13 cellular contexts compared by ENCODE assay signal in genomic region chr9:114316605-114317230, GRCh38. TPM values are rescaled to one million over a fixed set of nuclear protein-coding genes. Genes with fewer than 3 reads are reported as not detected.
DNase-seq lines count a peak whose midpoint lies in the region; ATAC-seq, FAIRE-seq and TF ChIP-seq lines count a peak whose summit lies in the region.
"Had no signal": no experiment of that assay in that cellular context is flagged by ENCODE, and none has a peak within 500 bp of the region (broad histone marks: within the 10 kb centered on the region; RNA-seq: fewer than 3 reads in every experiment).

No MANE protein-coding gene starts in this region.

- no peak for ATAC-seq in HepG2
- no peak for ATAC-seq in RWPE2 (ENCODE audit: low read depth)
- ATAC-seq: GM12878 had no signal

- FAIRE-seq in HepG2 (lab: Jason Lieb, UNC) (no peak), kidney (lab: Jason Lieb, UNC) (no peak)
- FAIRE-seq: GM12878 had no signal

- H3K4me1 ChIP-seq in liver (ENCODE audit: control insufficient read depth in 4 of 4, insufficient read depth in 4 of 4, low read length in 3 of 4), result peaks cover 14 to 46% (median 27%) of the 10 kb centered on the region in 4 donors
- peaks cover 17% of the 10 kb centered on the region for H3K4me1 ChIP-seq in HepG2 (ENCODE audit: insufficient read depth, low read length)
- peaks cover 3% of the 10 kb centered on the region for H3K4me1 ChIP-seq in RWPE2 (ENCODE audit: insufficient read depth, poor library complexity, severe bottlenecking)
- H3K4me1 ChIP-seq in kidney (ENCODE audit: control insufficient read depth in 1 of 2, insufficient read depth in 1 of 2, low read depth in 1 of 2, low read length in 2 of 2), result no peaks in the 10 kb centered on the region
- H3K4me1 ChIP-seq in vagina, result no peaks in the 10 kb centered on the region
- H3K4me1 ChIP-seq: SJCRH30 had no signal

- no peak for TF ChIP-seq RAD21 in liver (IDR thresholded peaks at IDR 0.05)
- TF ChIP-seq RAD21 in HepG2 (CRISPR knock-in tag; IDR thresholded peaks at IDR 0.05), result no peak

- intact Hi-C loops in HepG2 (cut with micrococcal nuclease; ENCODE audit: unreplicated experiment) (no loop called here), kidney (cut with DNase I) (no loop called here), vagina (cut with DNase I) (no loop called here)

- H3K27me3 ChIP-seq in liver (ENCODE audit: control insufficient read depth in 4 of 4, insufficient read depth in 4 of 4, low read length in 3 of 4) (no peaks in the 10 kb centered on the region), HepG2 (ENCODE audit: control insufficient read depth in 1 of 2, insufficient read depth in 2 of 2, low read length in 2 of 2) (no peaks in the 10 kb centered on the region), RWPE2 (ENCODE audit: insufficient read depth, poor library complexity, severe bottlenecking) (no peaks in the 10 kb centered on the region), vagina (no peaks in the 10 kb centered on the region)
- H3K27me3 ChIP-seq: SJCRH30 had no signal

- 83% methylated on average over 10 of the region's 10 CpGs for WGBS in liver
- 95% methylated on average over 8 of the region's 10 CpGs for WGBS in HepG2 (ENCODE audit: low lambda C conversion rate)

- no peaks in the 10 kb centered on the region for H3K79me2 ChIP-seq in HepG2 (ENCODE audit: insufficient read depth, low read length)

- H3K9me3 ChIP-seq in liver (ENCODE audit: control insufficient read depth in 4 of 4, low read length in 3 of 4) (no peaks in the 10 kb centered on the region), HepG2 (ENCODE audit: low read length) (no peaks in the 10 kb centered on the region), RWPE2 (ENCODE audit: severe bottlenecking) (no peaks in the 10 kb centered on the region), kidney (ENCODE audit: control insufficient read depth in 1 of 2, low read length in 2 of 2) (no peaks in the 10 kb centered on the region), vagina (no peaks in the 10 kb centered on the region)
- H3K9me3 ChIP-seq: SJCRH30 had no signal

- in situ Hi-C loops in HepG2 (cut with HindIII; ENCODE audit: extremely low pct_ligation_motif_present, low pct_unique_long_range_greater_than_20kb), result no loop called here
- in situ Hi-C loops in ACHN (cut with HindIII; ENCODE audit: low pct_ligation_motif_present, low pct_unique_long_range_greater_than_20kb, low sequenced_read_pairs), result no loop called here

- no peaks in the 10 kb centered on the region for H4K20me1 ChIP-seq in HepG2 (ENCODE audit: insufficient read depth, low read length)

- peak overlapping the region in 1 of 2 donors; percentile 67 for H3K9ac ChIP-seq in liver (ENCODE audit: low read depth in 1 of 2, low read length in 2 of 2)
- H3K9ac ChIP-seq in HepG2 (ENCODE audit: insufficient read depth, low read depth, low read length), result no peak overlapping the region
- H3K9ac ChIP-seq in kidney (ENCODE audit: low read length in 2 of 2), result no peak overlapping the region

- H3K36me3 ChIP-seq in liver (ENCODE audit: control insufficient read depth in 4 of 4, insufficient read depth in 3 of 4, low read depth in 1 of 4, low read length in 3 of 4) (no peaks in the 10 kb centered on the region), HepG2 (replicated peaks in 1 of 2; ENCODE audit: control insufficient read depth in 1 of 2, insufficient read depth in 2 of 2, low read length in 2 of 2) (no peaks in the 10 kb centered on the region; a peak in 1 of 5 replicates), RWPE2 (ENCODE audit: low read depth) (no peaks in the 10 kb centered on the region), kidney (ENCODE audit: control insufficient read depth in 1 of 2, insufficient read depth in 2 of 2, low read length in 2 of 2) (no peaks in the 10 kb centered on the region), vagina (no peaks in the 10 kb centered on the region)
- H3K36me3 ChIP-seq: SJCRH30 had no signal

- BruUV-seq in HepG2 (replicated peaks; lab: Mats Ljungman, UMichigan), result no TSS peak

- H3K4me3 ChIP-seq in liver (ENCODE audit: low read depth in 1 of 3, low read length in 3 of 3) (no peak overlapping the region), HepG2 (replicated peaks in 1 of 3; ENCODE audit: insufficient read depth in 1 of 3, low read depth in 2 of 3, low read length in 3 of 3) (no peak overlapping the region), RWPE2 (ENCODE audit: severe bottlenecking) (no peak overlapping the region), kidney (ENCODE audit: low read length in 2 of 2) (no peak overlapping the region), vagina (no peak overlapping the region)
- H3K4me3 ChIP-seq: GM12878, SJCRH30 had no signal

- TF ChIP-seq CTCF in liver (IDR thresholded peaks at IDR 0.05; ENCODE audit: low read depth, low read length, missing input control), result no peak
- no peak for TF ChIP-seq CTCF in HepG2 (CRISPR knock-in tag; IDR thresholded peaks at IDR 0.05)
- TF ChIP-seq CTCF in RWPE2 (IDR thresholded peaks at IDR 0.05; ENCODE audit: poor library complexity, severe bottlenecking), result no peak
- no peak for TF ChIP-seq CTCF in kidney (IDR thresholded peaks at IDR 0.05; ENCODE audit: borderline replicate concordance, extremely low read depth, insufficient read depth)
- no peak for TF ChIP-seq CTCF in vagina (IDR thresholded peaks at IDR 0.05)

- CTCF ChIA-PET in HepG2 (lab: Yijun Ruan, JAX; ENCODE audit: low intra/inter-chr PET ratio, low total read pairs), result no interaction called here

- no peak overlapping the region for H2AFZ ChIP-seq in HepG2 (ENCODE audit: low read length)

- H3K27ac ChIP-seq in liver (ENCODE audit: low read depth in 1 of 2, low read length in 2 of 2), result peak overlapping the region; percentile 86 to 95
- H3K27ac ChIP-seq in HepG2 (ENCODE audit: extremely low read length, insufficient read depth, low read length), result no peak overlapping the region
- H3K27ac ChIP-seq in RWPE2 (ENCODE audit: poor library complexity, severe bottlenecking), result no peak overlapping the region
- no peak overlapping the region for H3K27ac ChIP-seq in kidney (ENCODE audit: low read depth in 2 of 2, low read length in 2 of 2)
- H3K27ac ChIP-seq in vagina, result no peak overlapping the region
- H3K27ac ChIP-seq: SJCRH30 had no signal

- no peak for TF ChIP-seq POLR2A in HepG2 (IDR thresholded peaks at IDR 0.05; ENCODE audit: insufficient read depth in 1 of 2, low read depth in 2 of 2, low read length in 2 of 2)
- TF ChIP-seq POLR2A in vagina (IDR thresholded peaks at IDR 0.05), result no peak

- no peak for DNase-seq in HepG2 (ENCODE audit: low spot score)
- peak; percentile 17 for DNase-seq in RWPE2 (ENCODE audit: low spot score)
- DNase-seq in kidney, result peak; percentile 26
- peak; percentile 19 to 80 for DNase-seq in vagina (ENCODE audit: extremely low spot score in 2 of 2)
- no peak for DNase-seq in ACHN
- no peak for DNase-seq in activated CD4-positive, alpha-beta T cell treated with anti-CD3 and anti-CD28 coated beads for 1 hour
- no peak for DNase-seq in activated CD4-positive, alpha-beta T cell treated with anti-CD3 and anti-CD28 coated beads, Interleukin-2, amount 50 U/mL, for 4 hours
- DNase-seq: NCI-H1092, NCI-H526, SJCRH30 had no signal

- POLR2A ChIA-PET in HepG2 (lab: Yijun Ruan, JAX), result no interaction called here

- TF ChIP-seq EP300 in HepG2 (IDR thresholded peaks at IDR 0.05; ENCODE audit: low read depth in 2 of 2, low read length in 2 of 2), result no peak
- TF ChIP-seq EP300 in HepG2 (CRISPR knock-in tag; IDR thresholded peaks at IDR 0.05; ENCODE audit: borderline replicate concordance), result no peak

- no peak overlapping the region for H3K4me2 ChIP-seq in HepG2 (ENCODE audit: low read depth, low read length)

RNA-seq across cellular contexts. Expression of gene ORM1, which starts 6.2 kb away (rescaled TPM):
- total RNA-seq in liver, result over 10,000 TPM in 1 of 2 donors, 1,000 to 10,000 TPM in 1; 1,297 to 35,782 TPM
- polyA plus RNA-seq in liver, result over 10,000 TPM; 38,408 to 69,591 TPM
- total RNA-seq in HepG2 (2016; rRNA removed; fragmentation: Illumina TruSeq; extraction: Trizol), result 327 and 699 TPM in 2 replicates
- total RNA-seq in HepG2 (2016; cell fraction: cytosol; rRNA removed; fragmentation: Illumina TruSeq; extraction: Trizol; ENCODE audit: low read depth), result 148 and 154 TPM in 2 replicates
- 343 and 706 TPM in 2 replicates for total RNA-seq in HepG2 (2016; cell fraction: insoluble cytoplasmic fraction; rRNA removed; fragmentation: Illumina TruSeq; extraction: Trizol)
- total RNA-seq in HepG2 (2016; cell fraction: membrane; rRNA removed; fragmentation: Illumina TruSeq; extraction: Trizol), result 103 and 109 TPM in 2 replicates
- total RNA-seq in HepG2 (2016; cell fraction: nucleus; rRNA removed; fragmentation: Illumina TruSeq; extraction: Trizol), result 507 and 557 TPM in 2 replicates
- polyA plus RNA-seq in HepG2 (2011; rRNA removed), result 1,180 and 1,355 TPM in 2 replicates
- 1,385 and 1,736 TPM in 2 replicates for polyA plus RNA-seq in HepG2 (2011; cell fraction: cytosol; rRNA removed)
- polyA plus RNA-seq in HepG2 (2011; cell fraction: nucleus; rRNA removed), result 375 and 530 TPM in 2 replicates
- polyA plus RNA-seq in HepG2 (2012), result 373 and 660 TPM in 2 replicates
- polyA plus RNA-seq in HepG2 (2016; cell fraction: cytosol; fragmentation: Illumina TruSeq; extraction: Trizol; ENCODE audit: low read depth), result 188 and 210 TPM in 2 replicates
- 388 and 407 TPM in 2 replicates for polyA plus RNA-seq in HepG2 (2016; cell fraction: insoluble cytoplasmic fraction; fragmentation: Illumina TruSeq; extraction: Trizol; ENCODE audit: low read depth)
- 103 and 105 TPM in 2 replicates for polyA plus RNA-seq in HepG2 (2016; cell fraction: membrane; fragmentation: Illumina TruSeq; extraction: Trizol; ENCODE audit: low read depth)
- polyA plus RNA-seq in HepG2 (2016; cell fraction: nucleus; fragmentation: Illumina TruSeq; extraction: Trizol; ENCODE audit: insufficient read depth, low read depth), result 956 and 1,026 TPM in 2 replicates
- polyA minus RNA-seq in HepG2 (2011; rRNA and poly(A)+ RNA removed; ENCODE audit: low replicate concordance), result 0.30 and 495 TPM in 2 replicates
- 195 and 257 TPM in 2 replicates for polyA minus RNA-seq in HepG2 (2011; cell fraction: cytosol; rRNA and poly(A)+ RNA removed)
- polyA minus RNA-seq in HepG2 (2011; cell fraction: nucleus; rRNA and poly(A)+ RNA removed), result 78.8 and 152 TPM in 2 replicates
- total RNA-seq in kidney, result not detected
- 0.73 TPM for polyA plus RNA-seq in kidney (ENCODE audit: insufficient read depth, low read depth, low replicate concordance)
- not detected for total RNA-seq in vagina
- total RNA-seq: mesothelial cell of epicardium, SJCRH30 had no signal
- polyA plus RNA-seq: GM12878 had no signal

RNA-seq across cellular contexts. Expression of gene ORM2, which starts 13.0 kb away (rescaled TPM):
- 1,000 to 10,000 TPM in 1 of 2 donors, 100 to 1,000 TPM in 1; 276 to 4,866 TPM for total RNA-seq in liver
- polyA plus RNA-seq in liver, result 1,000 to 10,000 TPM; 5,754 to 7,373 TPM
- 283 and 565 TPM in 2 replicates for total RNA-seq in HepG2 (2016; rRNA removed; fragmentation: Illumina TruSeq; extraction: Trizol)
- 120 and 126 TPM in 2 replicates for total RNA-seq in HepG2 (2016; cell fraction: cytosol; rRNA removed; fragmentation: Illumina TruSeq; extraction: Trizol; ENCODE audit: low read depth)
- 282 and 590 TPM in 2 replicates for total RNA-seq in HepG2 (2016; cell fraction: insoluble cytoplasmic fraction; rRNA removed; fragmentation: Illumina TruSeq; extraction: Trizol)
- 75.1 and 75.6 TPM in 2 replicates for total RNA-seq in HepG2 (2016; cell fraction: membrane; rRNA removed; fragmentation: Illumina TruSeq; extraction: Trizol)
- total RNA-seq in HepG2 (2016; cell fraction: nucleus; rRNA removed; fragmentation: Illumina TruSeq; extraction: Trizol), result 420 and 454 TPM in 2 replicates
- polyA plus RNA-seq in HepG2 (2011; rRNA removed), result 824 and 855 TPM in 2 replicates
- polyA plus RNA-seq in HepG2 (2011; cell fraction: cytosol; rRNA removed), result 632 and 711 TPM in 2 replicates
- 207 and 253 TPM in 2 replicates for polyA plus RNA-seq in HepG2 (2011; cell fraction: nucleus; rRNA removed)
- polyA plus RNA-seq in HepG2 (2012), result 237 and 362 TPM in 2 replicates
- polyA plus RNA-seq in HepG2 (2016; cell fraction: cytosol; fragmentation: Illumina TruSeq; extraction: Trizol; ENCODE audit: low read depth), result 125 and 138 TPM in 2 replicates
- polyA plus RNA-seq in HepG2 (2016; cell fraction: insoluble cytoplasmic fraction; fragmentation: Illumina TruSeq; extraction: Trizol; ENCODE audit: low read depth), result 293 and 314 TPM in 2 replicates
- 75.7 and 76.3 TPM in 2 replicates for polyA plus RNA-seq in HepG2 (2016; cell fraction: membrane; fragmentation: Illumina TruSeq; extraction: Trizol; ENCODE audit: low read depth)
- polyA plus RNA-seq in HepG2 (2016; cell fraction: nucleus; fragmentation: Illumina TruSeq; extraction: Trizol; ENCODE audit: insufficient read depth, low read depth), result 731 and 821 TPM in 2 replicates
- 257 TPM in 1 of 2 replicates, not detected in the other for polyA minus RNA-seq in HepG2 (2011; rRNA and poly(A)+ RNA removed; ENCODE audit: low replicate concordance)
- 147 and 150 TPM in 2 replicates for polyA minus RNA-seq in HepG2 (2011; cell fraction: cytosol; rRNA and poly(A)+ RNA removed)
- 41.2 and 60.7 TPM in 2 replicates for polyA minus RNA-seq in HepG2 (2011; cell fraction: nucleus; rRNA and poly(A)+ RNA removed)
- not detected for total RNA-seq in kidney
- not detected for polyA plus RNA-seq in kidney (ENCODE audit: insufficient read depth, low read depth, low replicate concordance)
- total RNA-seq in vagina, result not detected
- total RNA-seq: mesothelial cell of epicardium, SJCRH30 had no signal
- polyA plus RNA-seq: GM12878 had no signal

Comparison
In these comparisons a context has a peak if more than half of its experiments do, and no peak if none do; other contexts are left out.
1. H3K27ac ChIP-seq: peak in liver (2 of 2); none in HepG2 (single experiment), RWPE2 (single experiment), kidney (0 of 2) and vagina (single experiment).
2. DNase-seq: peak in RWPE2 (single experiment), kidney (single experiment) and vagina (2 of 2); none in HepG2 (single experiment), ACHN (single experiment), activated CD4-positive, alpha-beta T cell treated with anti-CD3 and anti-CD28 coated beads for 1 hour (single experiment) and activated CD4-positive, alpha-beta T cell treated with anti-CD3 and anti-CD28 coated beads, Interleukin-2, amount 50 U/mL, for 4 hours (0 of 2).
3. RNA of gene ORM1, which starts 6.2 kb away (total RNA-seq): 1,297 to 35,782 TPM in liver and 103 to 706 TPM in HepG2; not detected in kidney (single experiment) and not detected in vagina (single experiment); every median in the first group is over 100 times any median in the second.
4. RNA of gene ORM2, which starts 13.0 kb away (total RNA-seq): 276 to 4,866 TPM in liver and 75.1 to 590 TPM in HepG2; not detected in kidney (single experiment) and not detected in vagina (single experiment); every median in the first group is over 10 times any median in the second.